8 cellular contexts compared by ENCODE assay signal in the genomic region with DNA sequence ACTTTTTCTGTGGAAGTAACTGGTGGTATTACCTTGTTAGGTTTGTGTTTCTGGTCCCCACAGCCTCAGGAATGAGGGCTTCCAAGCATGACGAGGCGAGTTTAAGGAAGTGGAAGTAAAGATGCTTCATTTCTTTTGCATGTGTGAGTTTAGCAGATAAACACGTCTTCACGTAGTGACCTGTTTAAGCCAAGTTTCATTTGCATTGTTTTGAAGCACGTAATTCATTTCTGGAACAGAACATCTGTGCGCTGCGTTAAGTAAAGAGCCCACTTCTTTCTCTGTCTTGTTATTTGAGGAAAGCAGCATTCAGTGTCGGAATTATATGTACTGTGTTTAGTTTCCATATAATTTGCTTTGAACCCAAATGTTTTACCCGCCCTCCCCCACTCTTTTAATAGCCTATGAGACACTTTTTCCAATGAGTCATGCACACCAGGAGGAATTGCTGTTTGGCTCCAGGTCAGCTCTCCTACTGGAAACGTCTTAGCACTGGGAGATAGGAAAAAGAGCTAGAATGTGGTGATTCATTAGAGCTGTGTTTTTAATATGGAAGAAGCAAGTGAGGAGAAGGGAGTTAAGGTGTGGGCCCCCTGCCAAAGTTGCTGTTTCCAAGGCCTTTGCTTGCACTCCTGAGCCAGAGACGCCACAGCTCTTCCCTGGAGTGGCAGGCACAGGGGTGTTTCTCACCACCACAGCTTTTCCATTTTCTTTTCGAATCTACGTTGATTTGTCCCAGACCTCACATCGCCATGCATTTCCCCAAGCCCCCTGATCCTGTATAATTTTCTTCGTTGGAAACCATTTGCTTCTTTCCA. TPM values are rescaled to one million over a fixed set of nuclear protein-coding genes. Genes with fewer than 3 reads are reported as not detected.
DNase-seq lines count a peak whose midpoint lies in the region; TF ChIP-seq lines count a peak whose summit lies in the region.

No MANE protein-coding gene starts in this region.

- intact Hi-C loops in posterior vena cava (cut with DNase I), result no loop called here

- TF ChIP-seq CTCF in AG09309 (IDR thresholded peaks at IDR 0.05; ENCODE audit: control insufficient read depth, insufficient read depth, low read depth, low read length, missing control alignments), result no peak

- peak overlapping the region; percentile 19 for H3K4me3 ChIP-seq in AG09309 (ENCODE audit: control insufficient read depth, low read depth, low read length)

- DNase-seq in AG09309 (ENCODE audit: low read depth) (peak; percentile 98), H4 (ENCODE audit: low spot score) (peak; percentile 96), RKO (ENCODE audit: low spot score) (peak; percentile 93), fibroblast of the conjunctiva (ENCODE audit: low read depth) (peak; percentile 97), posterior vena cava (ENCODE audit: low spot score) (peak; percentile 94), NCI-H1048 (lab: John Stamatoyannopoulos, UW) (no peak), NCI-H187 treated with DMSO at 0.1 percent for 48 hours (lab: John Stamatoyannopoulos, UW) (no peak)
- no peak for DNase-seq in activated T-cell treated with anti-CD3 and anti-CD28 coated beads, Interleukin-2, amount 50 U/mL, for 48 hours

RNA-seq across cellular contexts. Expression of gene BTBD16, which starts 36.8 kb away (rescaled TPM):
- total RNA-seq in H4 (2014; rRNA removed; shearing (Covaris generic)), result not detected in 2 replicates
- total RNA-seq in posterior vena cava, result under 1 TPM in 1 of 2 donors, not detected in 1; 0.14 TPM

Comparison
In these comparisons a context has a peak if more than half of its experiments do, and no peak if none do; other contexts are left out.
1. DNase-seq: peak in AG09309 (single experiment), H4 (single experiment), RKO (single experiment), fibroblast of the conjunctiva (single experiment) and posterior vena cava (single experiment); none in NCI-H1048 (single experiment), activated T-cell treated with anti-CD3 and anti-CD28 coated beads, Interleukin-2, amount 50 U/mL, for 48 hours (0 of 2) and NCI-H187 treated with DMSO at 0.1 percent for 48 hours (single experiment).